In the genomic region with DNA sequence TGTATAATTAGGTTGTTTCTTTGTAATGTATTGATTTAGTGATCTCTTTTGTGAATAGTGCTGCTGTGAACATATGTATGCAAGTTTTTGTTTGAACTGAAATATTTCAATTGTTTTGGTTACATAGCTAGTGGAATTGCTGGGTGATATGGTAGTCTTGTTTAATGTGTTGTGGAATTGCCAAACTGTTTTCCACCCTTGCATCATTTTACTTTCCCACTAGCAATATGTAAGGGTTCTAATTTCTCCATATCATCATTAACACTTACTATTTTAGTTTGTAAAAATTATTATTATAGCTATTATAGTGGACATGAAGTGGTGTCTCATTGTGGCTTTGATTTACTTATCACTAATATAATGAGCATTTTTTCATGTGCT, we compare ENCODE assay signal across 20 cellular contexts.
"Had no signal": no experiment of that assay in that cellular context is flagged by ENCODE, and none has a peak within 500 bp of the region (broad histone marks: within the 10 kb centered on the region; RNA-seq: fewer than 3 reads in every experiment).

No MANE protein-coding gene starts in this region.

- FAIRE-seq: bronchial epithelial cell, frontal cortex had no signal

- H3K4me3 ChIP-seq: left ventricle myocardium inferior, spleen, suprapubic skin, tibial nerve had no signal

- DNase-seq: activated CD4-positive, alpha-beta T cell treated with anti-CD3 and anti-CD28 coated beads for 1 hour; activated CD4-positive, alpha-beta T cell treated with anti-CD3 and anti-CD28 coated beads, Interleukin-2, amount 10 ng/mL, durations not matched to agents 7 days and 5 days; activated CD8-positive, alpha-beta T cell treated with anti-CD3 and anti-CD28 coated beads for 36 hours; activated gamma-delta T cell treated with Interleukin-2 at 50 U/mL for 16 hours; activated T-cell treated with anti-CD3 and anti-CD28 coated beads, Interleukin-2, amount 50 U/mL, for 4 hours; endodermal cell; left ventricle myocardium inferior; naive B cell; posterior cingulate gyrus; right cardiac atrium; spleen; stimulated activated naive CD4-positive, alpha-beta T cell; T-helper 2 cell had no signal

- ATAC-seq: activated CD8-positive, alpha-beta T cell treated with anti-CD3 and anti-CD28 coated beads for 36 hours; activated naive CD4-positive, alpha-beta T cell treated with anti-CD3 and anti-CD28 coated beads, Interleukin-2, amount 50 U/mL, for 72 hours; activated T-cell treated with anti-CD3 and anti-CD28 coated beads, Interleukin-2, amount 50 U/mL, for 4 hours; activated T-helper 17 cell treated with anti-CD3 and anti-CD28 coated beads, Interleukin-2, amount 50 U/mL, for 72 hours; esophagus mucosa; right cardiac atrium had no signal
